In the genomic region with DNA sequence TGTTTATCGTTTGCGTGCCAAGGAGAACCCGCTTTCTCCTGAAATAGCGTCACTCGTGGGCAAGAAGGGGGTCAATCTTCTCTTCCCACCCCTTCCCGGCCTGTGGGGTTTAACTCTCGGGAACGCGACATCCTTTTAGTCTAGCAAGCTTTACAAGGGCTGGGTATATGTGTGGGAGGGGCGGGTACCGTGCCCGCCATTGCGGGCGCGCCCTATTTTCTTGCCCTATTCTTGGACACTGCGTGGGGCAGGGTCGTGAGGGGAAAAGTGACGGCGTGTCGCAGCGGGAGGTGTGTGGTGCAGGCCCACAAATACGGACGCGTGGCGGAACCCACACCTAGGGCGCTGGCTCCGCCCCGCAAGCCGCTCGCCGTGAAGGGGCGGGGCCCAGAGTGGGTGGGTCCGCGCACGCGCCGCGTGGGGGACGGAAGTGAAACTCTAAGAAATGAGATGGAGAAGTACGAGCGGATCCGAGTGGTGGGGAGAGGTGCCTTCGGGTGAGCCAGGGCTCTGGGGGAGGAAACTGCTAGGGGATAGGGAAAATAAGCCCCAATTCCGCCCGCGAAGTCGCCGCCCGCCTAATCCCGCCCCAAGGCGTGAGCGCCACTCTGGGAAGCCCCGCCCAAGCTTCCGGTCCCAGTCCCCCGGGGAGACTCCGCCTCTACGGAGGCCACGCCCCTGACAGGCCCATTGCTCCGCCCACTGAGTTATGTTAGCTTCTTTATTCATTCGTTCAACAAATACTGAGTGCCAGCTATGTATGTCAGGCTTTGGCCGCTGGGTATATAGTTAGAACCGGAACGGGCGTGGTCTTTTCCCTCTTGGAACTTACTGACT, we compare ENCODE assay signal across 8 cellular contexts. TPM values are rescaled to one million over a fixed set of nuclear protein-coding genes. Genes with fewer than 3 reads are reported as not detected.
DNase-seq lines count a peak whose midpoint lies in the region; ATAC-seq and TF ChIP-seq lines count a peak whose summit lies in the region.

Gene NEK8, plus strand, starts transcription at position 425 of the 837 bp plus-strand sequence. Its CDS starts 26 bp downstream, at position 451.

- H3K27ac ChIP-seq in HUES48 (ENCODE audit: low read depth, low read length): peak within 1 kb of the TSS; percentile 99
- peak within 1 kb of the TSS; percentile 55 for H3K27ac ChIP-seq in endodermal cell (ENCODE audit: low read depth, low read length)
- peak within 1 kb of the TSS; percentile 86 for H3K27ac ChIP-seq in mesodermal cell (ENCODE audit: low read depth, low read length, severe bottlenecking)

- no peaks in the 10 kb centered on the region for H3K27me3 Mint-ChIP-seq in endodermal cell (ENCODE audit: insufficient read depth)

- H3K36me3 ChIP-seq in HUES48 (ENCODE audit: control insufficient read depth, insufficient read depth, low read length): peaks cover 16% of the 10 kb centered on the region
- peaks cover 12% of the 10 kb centered on the region for H3K36me3 ChIP-seq in NT2/D1 (ENCODE audit: insufficient read depth, insufficient read length, low read length)
- H3K36me3 ChIP-seq in endodermal cell (ENCODE audit: control insufficient read depth, insufficient read depth, low read length): peaks cover 12% of the 10 kb centered on the region
- peaks cover 11% of the 10 kb centered on the region for H3K36me3 ChIP-seq in mesodermal cell (ENCODE audit: control insufficient read depth, insufficient read depth, low read length)

- H3K4me1 Mint-ChIP-seq in endodermal cell: peaks cover 20% of the 10 kb centered on the region

- no peak for TF ChIP-seq CTCF in endodermal cell (conservative IDR thresholded peaks at IDR 0.05)

- H3K4me3 ChIP-seq in HUES48 (ENCODE audit: low read depth, low read length): peak within 1 kb of the TSS; percentile 90
- H3K4me3 ChIP-seq in NT2/D1 (ENCODE audit: insufficient read length, low read depth): peak within 1 kb of the TSS; percentile 85
- H3K4me3 ChIP-seq in endodermal cell (ENCODE audit: low read length): peak within 1 kb of the TSS; percentile 92
- peak within 1 kb of the TSS; percentile 65 for H3K4me3 ChIP-seq in mesodermal cell (ENCODE audit: extremely low read depth, insufficient read depth, low read length, poor library complexity, severe bottlenecking)

- no peaks in the 10 kb centered on the region for H3K27me3 ChIP-seq in HUES48 (ENCODE audit: control insufficient read depth, insufficient read depth, low read length)
- no peaks in the 10 kb centered on the region for H3K27me3 ChIP-seq in NT2/D1 (ENCODE audit: insufficient read depth, insufficient read length)
- no peaks in the 10 kb centered on the region for H3K27me3 ChIP-seq in endodermal cell (ENCODE audit: control insufficient read depth, insufficient read depth, low read length, poor library complexity, severe bottlenecking)

- H3K9ac ChIP-seq in HUES48 (ENCODE audit: low read depth, low read length) (peak within 1 kb of the TSS; percentile 73), NT2/D1 (ENCODE audit: insufficient read length, low read depth) (peak within 1 kb of the TSS; percentile 96), endodermal cell (ENCODE audit: extremely low read depth, low read length, poor library complexity, severe bottlenecking) (peak within 1 kb of the TSS; percentile 75)

- DNase-seq in COLO829 (ENCODE audit: low spot score) (peak; percentile 97), NT2/D1 (ENCODE audit: low read depth, low spot score) (no peak), endodermal cell (peak; percentile 99)
- DNase-seq in activated CD8-positive, alpha-beta memory T cell treated with anti-CD3 and anti-CD28 coated beads, Interleukin-2, amount 50 U/mL, for 1 hour (ENCODE audit: extremely low read depth): peak; percentile 87
- DNase-seq in stimulated activated CD8-positive, alpha-beta memory T cell treated with anti-CD3 and anti-CD28 coated beads, Interleukin-12 subunit alpha, Interleukin-12 subunit beta, amount 100 ng/mL, for 4 hours (ENCODE audit: low read depth): peak; percentile 93

- H3K27ac Mint-ChIP-seq in endodermal cell: peak within 1 kb of the TSS; percentile 97

- WGBS in endodermal cell (ENCODE audit: insufficient coverage in 1 of 2, insufficient read length in 1 of 2), 2 experiments: 0% methylated on average over 6 to 61 of the region's 64 CpGs
- WGBS in mesodermal cell (ENCODE audit: insufficient coverage in 2 of 2), 2 experiments: 0% methylated on average over 37 to 50 of the region's 64 CpGs

- peak; percentile 36 for ATAC-seq in GM21360 (IDR thresholded peaks at IDR 0.05; ENCODE audit: unreplicated experiment)

- H3K4me3 Mint-ChIP-seq in endodermal cell: peak within 1 kb of the TSS; percentile 89

- H3K9me3 ChIP-seq in HUES48 (ENCODE audit: control insufficient read depth, insufficient read depth, low read length) (no peaks in the 10 kb centered on the region), NT2/D1 (ENCODE audit: insufficient read depth, low read length) (no peaks in the 10 kb centered on the region), endodermal cell (ENCODE audit: control insufficient read depth, low read length) (no peaks in the 10 kb centered on the region), mesodermal cell (ENCODE audit: control insufficient read depth, low read length) (no peaks in the 10 kb centered on the region)

- H3K4me1 ChIP-seq in HUES48 (ENCODE audit: control insufficient read depth, insufficient read depth, low read length) (peaks cover 12% of the 10 kb centered on the region), NT2/D1 (ENCODE audit: insufficient read depth, insufficient read length) (no peaks in the 10 kb centered on the region), endodermal cell (ENCODE audit: control insufficient read depth, insufficient read depth, low read length) (no peaks in the 10 kb centered on the region), mesodermal cell (ENCODE audit: control insufficient read depth, insufficient read depth, low read length, poor library complexity, severe bottlenecking) (peaks cover 19% of the 10 kb centered on the region)

- peaks cover 12% of the 10 kb centered on the region for H3K36me3 Mint-ChIP-seq in endodermal cell (ENCODE audit: low read depth)

- no peaks in the 10 kb centered on the region for H3K9me3 Mint-ChIP-seq in endodermal cell

RNA-seq across cellular contexts. Expression of gene NEK8, which starts in this region (rescaled TPM):
- 10 to 100 TPM; 11.2 to 15.7 TPM for total RNA-seq in endodermal cell
- 5.7 TPM for polyA plus RNA-seq in endodermal cell (2013, experiment 1 of 2)
- 5.5 TPM for polyA plus RNA-seq in endodermal cell (2013, experiment 2 of 2)
- 4.8 TPM for polyA plus RNA-seq in mesodermal cell (2013, experiment 1 of 2)
- polyA plus RNA-seq in mesodermal cell (2013, experiment 2 of 2): 5.7 TPM
